In genomic region chr7:14195896-14196295, GRCh38 we compare ENCODE assay signal across 20 cellular contexts.
"Had no signal": no experiment of that assay in that cellular context is flagged by ENCODE, and none has a peak within 500 bp of the region (broad histone marks: within the 10 kb centered on the region; RNA-seq: fewer than 3 reads in every experiment).

No MANE protein-coding gene starts in this region.

- ATAC-seq: activated CD8-positive, alpha-beta memory T cell treated with anti-CD3 and anti-CD28 coated beads, Interleukin-2, amount 10 ng/mL, durations not matched to agents 7 days and 5 days; gastroesophageal sphincter; mucosa of descending colon; naive thymus-derived CD8-positive, alpha-beta T cell; right cardiac atrium; stimulated activated naive CD8-positive, alpha-beta T cell treated with anti-CD3 and anti-CD28 coated beads, Interleukin-15, amount 100 ng/mL, for 72 hours; upper lobe of right lung had no signal

- H3K27ac ChIP-seq: brain microvascular endothelial cell, gastroesophageal sphincter, upper lobe of right lung, VCaP had no signal

- DNase-seq: activated CD4-positive, alpha-beta memory T cell treated with anti-CD3 and anti-CD28 coated beads for 36 hours; activated CD4-positive, alpha-beta T cell treated with anti-CD3 and anti-CD28 coated beads for 1 hour; activated CD8-positive, alpha-beta memory T cell treated with anti-CD3 and anti-CD28 coated beads, Interleukin-2, amount 10 ng/mL, durations not matched to agents 7 days and 5 days; activated effector memory CD4-positive, alpha-beta T cell treated with Interleukin-2 at 50 U/mL for 16 hours; activated T-cell treated with anti-CD3 and anti-CD28 coated beads, Interleukin-2, amount 50 U/mL, for 24 hours; adrenal gland; brain microvascular endothelial cell; cerebellar nuclear complex; left cardiac atrium; mucosa of descending colon; naive thymus-derived CD8-positive, alpha-beta T cell; right cardiac atrium; spleen; stimulated activated naive CD8-positive, alpha-beta T cell treated with anti-CD3 and anti-CD28 coated beads, Interleukin-15, amount 100 ng/mL, for 72 hours; testis; upper lobe of right lung had no signal

- H3K27ac Mint-ChIP-seq: activated CD4-positive, alpha-beta memory T cell treated with anti-CD3 and anti-CD28 coated beads for 36 hours; activated CD8-positive, alpha-beta memory T cell treated with anti-CD3 and anti-CD28 coated beads, Interleukin-2, amount 10 ng/mL, durations not matched to agents 7 days and 5 days; activated naive CD4-positive, alpha-beta T cell treated with anti-CD3 and anti-CD28 coated beads, Interleukin-2, amount 50 U/mL, for 24 hours; activated T-cell treated with anti-CD3 and anti-CD28 coated beads, Interleukin-2, amount 50 U/mL, for 24 hours; naive thymus-derived CD8-positive, alpha-beta T cell; stimulated activated naive CD8-positive, alpha-beta T cell treated with anti-CD3 and anti-CD28 coated beads, Interleukin-15, amount 100 ng/mL, for 72 hours had no signal

- H3K27me3 ChIP-seq: adrenal gland, brain microvascular endothelial cell, gastroesophageal sphincter, spleen, testis, upper lobe of right lung had no signal

- H3K4me3 ChIP-seq: gastroesophageal sphincter, lung, mucosa of descending colon, spleen, testis, upper lobe of right lung had no signal

- H3K4me1 Mint-ChIP-seq: activated CD8-positive, alpha-beta memory T cell treated with anti-CD3 and anti-CD28 coated beads, Interleukin-2, amount 10 ng/mL, durations not matched to agents 7 days and 5 days; activated naive CD4-positive, alpha-beta T cell treated with anti-CD3 and anti-CD28 coated beads, Interleukin-2, amount 50 U/mL, for 24 hours; naive thymus-derived CD8-positive, alpha-beta T cell; stimulated activated naive CD8-positive, alpha-beta T cell treated with anti-CD3 and anti-CD28 coated beads, Interleukin-15, amount 100 ng/mL, for 72 hours had no signal

- H3K36me3 ChIP-seq: adrenal gland, brain microvascular endothelial cell, gastroesophageal sphincter, spleen, upper lobe of right lung had no signal

- H3K4me1 ChIP-seq: spleen, upper lobe of right lung had no signal

- H3K9me3 ChIP-seq: adrenal gland, mucosa of descending colon, spleen, testis, upper lobe of right lung had no signal

- H3K36me3 Mint-ChIP-seq: activated CD4-positive, alpha-beta memory T cell treated with anti-CD3 and anti-CD28 coated beads for 36 hours; activated CD8-positive, alpha-beta memory T cell treated with anti-CD3 and anti-CD28 coated beads, Interleukin-2, amount 10 ng/mL, durations not matched to agents 7 days and 5 days; activated naive CD4-positive, alpha-beta T cell treated with anti-CD3 and anti-CD28 coated beads, Interleukin-2, amount 50 U/mL, for 24 hours; naive thymus-derived CD8-positive, alpha-beta T cell had no signal

- H3K9me3 Mint-ChIP-seq: activated CD4-positive, alpha-beta memory T cell treated with anti-CD3 and anti-CD28 coated beads for 36 hours; activated naive CD4-positive, alpha-beta T cell treated with anti-CD3 and anti-CD28 coated beads, Interleukin-2, amount 50 U/mL, for 24 hours; activated T-cell treated with anti-CD3 and anti-CD28 coated beads, Interleukin-2, amount 50 U/mL, for 24 hours had no signal

- H3K4me3 Mint-ChIP-seq: activated CD4-positive, alpha-beta memory T cell treated with anti-CD3 and anti-CD28 coated beads for 36 hours; activated CD8-positive, alpha-beta memory T cell treated with anti-CD3 and anti-CD28 coated beads, Interleukin-2, amount 10 ng/mL, durations not matched to agents 7 days and 5 days; activated naive CD4-positive, alpha-beta T cell treated with anti-CD3 and anti-CD28 coated beads, Interleukin-2, amount 50 U/mL, for 24 hours; activated T-cell treated with anti-CD3 and anti-CD28 coated beads, Interleukin-2, amount 50 U/mL, for 24 hours; naive thymus-derived CD8-positive, alpha-beta T cell; stimulated activated naive CD8-positive, alpha-beta T cell treated with anti-CD3 and anti-CD28 coated beads, Interleukin-15, amount 100 ng/mL, for 72 hours had no signal

- H3K27me3 Mint-ChIP-seq: activated CD4-positive, alpha-beta memory T cell treated with anti-CD3 and anti-CD28 coated beads for 36 hours; activated CD8-positive, alpha-beta memory T cell treated with anti-CD3 and anti-CD28 coated beads, Interleukin-2, amount 10 ng/mL, durations not matched to agents 7 days and 5 days; activated naive CD4-positive, alpha-beta T cell treated with anti-CD3 and anti-CD28 coated beads, Interleukin-2, amount 50 U/mL, for 24 hours; activated T-cell treated with anti-CD3 and anti-CD28 coated beads, Interleukin-2, amount 50 U/mL, for 24 hours; naive thymus-derived CD8-positive, alpha-beta T cell; stimulated activated naive CD8-positive, alpha-beta T cell treated with anti-CD3 and anti-CD28 coated beads, Interleukin-15, amount 100 ng/mL, for 72 hours had no signal
